Comparison of ENCODE assay signal across 8 cellular contexts in genomic region chr1:27633640-27634165, GRCh38. TPM values are rescaled to one million over a fixed set of nuclear protein-coding genes. Genes with fewer than 3 reads are reported as not detected.
DNase-seq lines count a peak whose midpoint lies in the region; TF ChIP-seq lines count a peak whose summit lies in the region.

No MANE protein-coding gene starts in this region.

- H4K20me1 ChIP-seq in BLaER1 treated with 17β-estradiol and CSF1 and Interleukin-3, amounts not matched to agents 10 nM and 100 nM, result peaks cover 0 to 16% (median 0%) of the 10 kb centered on the region in 11 experiments; a peak in 6 of 22 replicates
- H4K20me1 ChIP-seq in osteoblast (ENCODE audit: insufficient read depth, low read length), result no peaks in the 10 kb centered on the region

- peak overlapping the region; percentile 52 to 87 (median 77); a peak in 21 of 22 replicates for H3K27ac ChIP-seq in BLaER1 treated with 17β-estradiol and CSF1 and Interleukin-3, amounts not matched to agents 10 nM and 100 nM
- H3K27ac ChIP-seq in osteoblast (ENCODE audit: low read depth, low read length), result no peak overlapping the region
- H3K27ac ChIP-seq in RWPE1, result no peak overlapping the region

- no peaks in the 10 kb centered on the region for H3K36me3 ChIP-seq in BLaER1 treated with 17β-estradiol and CSF1 and Interleukin-3, amounts not matched to agents 10 nM and 100 nM
- no peaks in the 10 kb centered on the region for H3K36me3 ChIP-seq in NT2/D1 (ENCODE audit: insufficient read depth, insufficient read length, low read length)
- no peaks in the 10 kb centered on the region for H3K36me3 ChIP-seq in osteoblast (ENCODE audit: insufficient read depth, low read length)

- H3K9me3 ChIP-seq in BLaER1 treated with 17β-estradiol and CSF1 and Interleukin-3, amounts not matched to agents 10 nM and 100 nM (replicated peaks in 1 of 11), result peaks cover 0 to 5% (median 0%) of the 10 kb centered on the region in 11 experiments; a peak in 1 of 22 replicates
- H3K9me3 ChIP-seq in NT2/D1 (ENCODE audit: insufficient read depth, low read length) (no peaks in the 10 kb centered on the region), osteoblast (ENCODE audit: low read depth, low read length) (no peaks in the 10 kb centered on the region)

- no peaks in the 10 kb centered on the region for H3K79me2 ChIP-seq in osteoblast (ENCODE audit: insufficient read depth, low read length)

- peak overlapping the region; percentile 68 for H2AFZ ChIP-seq in osteoblast (ENCODE audit: low read length)

- H3K27me3 ChIP-seq in BLaER1 treated with 17β-estradiol and CSF1 and Interleukin-3, amounts not matched to agents 10 nM and 100 nM, result peaks cover 0 to 18% (median 11%) of the 10 kb centered on the region in 11 experiments; a peak in 15 of 22 replicates
- peaks cover 28% of the 10 kb centered on the region for H3K27me3 ChIP-seq in NT2/D1 (ENCODE audit: insufficient read depth, insufficient read length)
- peaks cover 17% of the 10 kb centered on the region for H3K27me3 ChIP-seq in osteoblast (ENCODE audit: insufficient read depth, low read length)

- H3K9ac ChIP-seq in BLaER1 treated with 17β-estradiol and CSF1 and Interleukin-3, amounts not matched to agents 10 nM and 100 nM, result peak overlapping the region; percentile 61 to 88 (median 75)
- H3K9ac ChIP-seq in NT2/D1 (ENCODE audit: insufficient read length, low read depth), result peak overlapping the region; percentile 89

- H3K4me3 ChIP-seq in BLaER1 treated with 17β-estradiol and CSF1 and Interleukin-3, amounts not matched to agents 10 nM and 100 nM, result peak overlapping the region; percentile 49 to 79 (median 61)
- H3K4me3 ChIP-seq in NT2/D1 (ENCODE audit: insufficient read length, low read depth), result peak overlapping the region; percentile 52
- H3K4me3 ChIP-seq in epithelial cell of esophagus (ENCODE audit: low read length), result peak overlapping the region; percentile 8
- H3K4me3 ChIP-seq in osteoblast (ENCODE audit: insufficient read depth, low read length), result peak overlapping the region; percentile 68

- POLR2A ChIA-PET in RWPE1 (lab: Yijun Ruan, JAX; ENCODE audit: low non-redundant PET), result no interaction called here

- TF ChIP-seq CTCF in epithelial cell of esophagus (IDR thresholded peaks at IDR 0.05; ENCODE audit: insufficient read depth, low read depth, low read length, missing control alignments) (no peak), osteoblast (IDR thresholded peaks at IDR 0.05; ENCODE audit: extremely low read depth, low read depth, low read length) (no peak), RWPE1 (conservative IDR thresholded peaks at IDR 0.05; ENCODE audit: low read depth) (no peak)

- H3K4me1 ChIP-seq in BLaER1 treated with 17β-estradiol and CSF1 and Interleukin-3, amounts not matched to agents 10 nM and 100 nM, result peaks cover 90 to 100% (median 98%) of the 10 kb centered on the region in 10 experiments
- H3K4me1 ChIP-seq in NT2/D1 (ENCODE audit: insufficient read depth, insufficient read length), result peaks cover 40% of the 10 kb centered on the region
- H3K4me1 ChIP-seq in osteoblast (ENCODE audit: insufficient read depth, low read length), result peaks cover 6% of the 10 kb centered on the region

- H3K4me2 ChIP-seq in BLaER1 treated with 17β-estradiol and CSF1 and Interleukin-3, amounts not matched to agents 10 nM and 100 nM, result peak overlapping the region; percentile 88 to 99 (median 96)
- H3K4me2 ChIP-seq in osteoblast (ENCODE audit: insufficient read depth, low read length), result peak overlapping the region; percentile 80

- DNase-seq in NT2/D1 (ENCODE audit: low read depth, low spot score) (no peak), epithelial cell of esophagus (ENCODE audit: low read depth) (no peak), osteoblast (ENCODE audit: insufficient read length, low spot score, missing footprints) (peak; percentile 3), HCEC 1CT (no peak), RWPE1 (ENCODE audit: low spot score) (no peak), midbrain (lab: John Stamatoyannopoulos, UW) (no peak), activated gamma-delta T cell (lab: John Stamatoyannopoulos, UW) (no peak)

- CTCF ChIA-PET in RWPE1 (lab: Yijun Ruan, JAX), result no interaction called here

RNA-seq across cellular contexts. Expression of gene FGR, which starts 1.3 kb away (rescaled TPM):
- 0.29 and 0.36 TPM in 2 replicates for total RNA-seq in osteoblast

RNA-seq across cellular contexts. Expression of gene AHDC1, which starts 29.8 kb away (rescaled TPM):
- total RNA-seq in osteoblast, result 11.2 and 13.3 TPM in 2 replicates

RNA-seq across cellular contexts. Expression of gene IFI6, which starts 38.3 kb away (rescaled TPM):
- 101 and 497 TPM in 2 replicates for total RNA-seq in osteoblast

Comparison
In these comparisons a context has a peak if more than half of its experiments do, and no peak if none do; other contexts are left out.
1. H3K27ac ChIP-seq: peak in BLaER1 treated with 17β-estradiol and CSF1 and Interleukin-3, amounts not matched to agents 10 nM and 100 nM (11 of 11); none in osteoblast (single experiment) and RWPE1 (single experiment).
2. H3K4me3 ChIP-seq: peak in every context shown above with its lines; median percentile 68 in osteoblast; 61 in BLaER1 treated with 17β-estradiol and CSF1 and Interleukin-3, amounts not matched to agents 10 nM and 100 nM; 52 in NT2/D1; 8 in epithelial cell of esophagus.